ENCODE assay signal across 7 cellular contexts in genomic region chr19:5963259-5963658, GRCh38. TPM values are rescaled to one million over a fixed set of nuclear protein-coding genes. Genes with fewer than 3 reads are reported as not detected.
A peak's percentile ranks its signal among the peaks of the same experiment; 100 is the strongest.
DNase-seq lines count a peak whose midpoint lies in the region; ATAC-seq and TF ChIP-seq lines count a peak whose summit lies in the region.
"Not testable (repeated sequence)": the region's sequence is repeated elsewhere in the genome, so short reads cannot be mapped to it uniquely, and the experiment has no call there.

No MANE protein-coding gene starts in this region.

- in situ Hi-C loops in GM23248 (cut with MboI): not testable (repeated sequence)

- H3K27ac Mint-ChIP-seq in activated B cell treated with CpG ODN at 0.5 μM for 24 hours: peak overlapping the region; percentile 31
- peak overlapping the region; percentile 90 for H3K27ac Mint-ChIP-seq in activated naive CD4-positive, alpha-beta T cell treated with anti-CD3 and anti-CD28 coated beads for 36 hours
- H3K27ac Mint-ChIP-seq in dendritic cell treated with granulocyte-macrophage colony-stimulating factor and Interleukin-4, amounts not matched to agents 40 ng/mL and 50 ng/mL, for 4 days: peak overlapping the region; percentile 95
- H3K27ac Mint-ChIP-seq in neural progenitor cell: peak overlapping the region; percentile 79
- H3K27ac Mint-ChIP-seq in stimulated activated naive CD8-positive, alpha-beta T cell treated with anti-CD3 and anti-CD28 coated beads, Interleukin-15, amount 100 ng/mL, for 72 hours: peak overlapping the region in 1 of 2 donors; percentile 97

- intact Hi-C loops in activated B cell treated with CpG ODN at 0.5 μM for 24 hours (cut with micrococcal nuclease); left lung (cut with DNase I): not testable (repeated sequence)
- intact Hi-C loops in activated naive CD4-positive, alpha-beta T cell treated with anti-CD3 and anti-CD28 coated beads for 36 hours (cut with micrococcal nuclease): loop anchor here (2.0 kb wide), 1 partner anchor 14 kb away; no protein-coding TSS in a partner anchor
- intact Hi-C loops in dendritic cell treated with granulocyte-macrophage colony-stimulating factor and Interleukin-4, amounts not matched to agents 40 ng/mL and 50 ng/mL, for 4 days (cut with micrococcal nuclease): loop anchor here (2.0 kb wide), 1 partner anchor 16 kb away; no protein-coding TSS in a partner anchor

- peaks cover 23% of the 10 kb centered on the region for H3F3A ChIP-seq in GM23248 (ENCODE audit: insufficient read depth)
- H3F3A ChIP-seq in neural progenitor cell (ENCODE audit: low read depth): not testable (repeated sequence)

- H2AFZ ChIP-seq in GM23248; neural progenitor cell (replicated peaks): not testable (repeated sequence)

- peaks cover 27% of the 10 kb centered on the region for H3K36me3 Mint-ChIP-seq in activated B cell treated with CpG ODN at 0.5 μM for 24 hours (ENCODE audit: low read depth)
- peaks cover 12% of the 10 kb centered on the region for H3K36me3 Mint-ChIP-seq in activated naive CD4-positive, alpha-beta T cell treated with anti-CD3 and anti-CD28 coated beads for 36 hours (ENCODE audit: low read depth)
- peaks cover 53% of the 10 kb centered on the region for H3K36me3 Mint-ChIP-seq in dendritic cell treated with granulocyte-macrophage colony-stimulating factor and Interleukin-4, amounts not matched to agents 40 ng/mL and 50 ng/mL, for 4 days (ENCODE audit: low read depth)
- H3K36me3 Mint-ChIP-seq in neural progenitor cell: not testable (repeated sequence)

- H3K79me2 ChIP-seq in GM23248 (ENCODE audit: insufficient read depth) (peaks cover 100% of the 10 kb centered on the region), neural progenitor cell (ENCODE audit: low read depth) (peaks cover 100% of the 10 kb centered on the region)

- H3K4me1 ChIP-seq in GM23248 (ENCODE audit: insufficient read depth) (peaks cover 42% of the 10 kb centered on the region), left lung (peaks cover 58 to 98% of the 10 kb centered on the region in 2 donors)
- H3K4me1 ChIP-seq in neural progenitor cell: not testable (repeated sequence)

- H3K9me3 ChIP-seq in GM23248 (ENCODE audit: low read depth); left lung; neural progenitor cell (ENCODE audit: low read depth): not testable (repeated sequence)

- not testable (repeated sequence) for H3K9ac ChIP-seq in GM23248, neural progenitor cell

- not testable (repeated sequence) for H3K9me2 ChIP-seq in GM23248 (ENCODE audit: insufficient read depth)

- POLR2A ChIA-PET in activated B cell treated with CpG ODN at 0.5 μM for 24 hours (lab: Charles Lee): not testable (repeated sequence)

- not testable (repeated sequence) for H3K9me3 Mint-ChIP-seq in activated B cell treated with CpG ODN at 0.5 μM for 24 hours; activated naive CD4-positive, alpha-beta T cell treated with anti-CD3 and anti-CD28 coated beads for 36 hours; dendritic cell treated with granulocyte-macrophage colony-stimulating factor and Interleukin-4, amounts not matched to agents 40 ng/mL and 50 ng/mL, for 4 days; neural progenitor cell; stimulated activated naive CD8-positive, alpha-beta T cell treated with anti-CD3 and anti-CD28 coated beads, Interleukin-15, amount 100 ng/mL, for 72 hours

- H3K27me3 ChIP-seq in GM23248 (replicated peaks; ENCODE audit: insufficient read depth); left lung; neural progenitor cell: not testable (repeated sequence)

- not testable (repeated sequence) for H3K27me3 Mint-ChIP-seq in activated B cell treated with CpG ODN at 0.5 μM for 24 hours; activated naive CD4-positive, alpha-beta T cell treated with anti-CD3 and anti-CD28 coated beads for 36 hours (ENCODE audit: low read depth); dendritic cell treated with granulocyte-macrophage colony-stimulating factor and Interleukin-4, amounts not matched to agents 40 ng/mL and 50 ng/mL, for 4 days; neural progenitor cell (ENCODE audit: insufficient read depth, low read depth); stimulated activated naive CD8-positive, alpha-beta T cell treated with anti-CD3 and anti-CD28 coated beads, Interleukin-15, amount 100 ng/mL, for 72 hours

- TF ChIP-seq CTCF in activated B cell treated with CpG ODN at 0.5 μM for 24 hours (IDR thresholded peaks at IDR 0.05); left lung (IDR thresholded peaks at IDR 0.05); neural progenitor cell (IDR thresholded peaks at IDR 0.05): not testable (repeated sequence)

- not testable (repeated sequence) for H4K20me1 ChIP-seq in GM23248 (ENCODE audit: insufficient read depth)
- H4K20me1 ChIP-seq in neural progenitor cell (ENCODE audit: low read depth): peaks cover 100% of the 10 kb centered on the region

- H3K4me1 Mint-ChIP-seq in activated B cell treated with CpG ODN at 0.5 μM for 24 hours (peaks cover 77% of the 10 kb centered on the region), neural progenitor cell (peaks cover 56% of the 10 kb centered on the region)
- peaks cover 94% of the 10 kb centered on the region for H3K4me1 Mint-ChIP-seq in activated naive CD4-positive, alpha-beta T cell treated with anti-CD3 and anti-CD28 coated beads for 36 hours (ENCODE audit: low read depth)
- peaks cover 89% of the 10 kb centered on the region for H3K4me1 Mint-ChIP-seq in dendritic cell treated with granulocyte-macrophage colony-stimulating factor and Interleukin-4, amounts not matched to agents 40 ng/mL and 50 ng/mL, for 4 days (ENCODE audit: low read depth)
- H3K4me1 Mint-ChIP-seq in stimulated activated naive CD8-positive, alpha-beta T cell treated with anti-CD3 and anti-CD28 coated beads, Interleukin-15, amount 100 ng/mL, for 72 hours: peaks cover 99% of the 10 kb centered on the region

- CTCF ChIA-PET in activated B cell treated with CpG ODN at 0.5 μM for 24 hours (lab: Charles Lee); activated naive CD4-positive, alpha-beta T cell treated with anti-CD3 and anti-CD28 coated beads for 36 hours (lab: Charles Lee): not testable (repeated sequence)

- not testable (repeated sequence) for DNase-seq in GM23248; activated B cell treated with CpG ODN at 0.5 μM for 24 hours; activated naive CD4-positive, alpha-beta T cell treated with anti-CD3 and anti-CD28 coated beads for 36 hours; left lung; neural progenitor cell (ENCODE audit: low spot score); stimulated activated naive CD8-positive, alpha-beta T cell treated with anti-CD3 and anti-CD28 coated beads, Interleukin-15, amount 100 ng/mL, for 72 hours

- not testable (repeated sequence) for H3K4me2 ChIP-seq in GM23248 (ENCODE audit: unreplicated experiment); neural progenitor cell

- not testable (repeated sequence) for H3K4me3 ChIP-seq in GM23248, left lung, neural progenitor cell

- peak overlapping the region; percentile 80; the same call in 1 of the 2 replicates for H3K27ac ChIP-seq in GM23248
- H3K27ac ChIP-seq in left lung: peak overlapping the region; percentile 80 to 86
- H3K27ac ChIP-seq in neural progenitor cell: not testable (repeated sequence)

- H3K36me3 ChIP-seq in GM23248 (ENCODE audit: low read depth); left lung; neural progenitor cell: not testable (repeated sequence)

- WGBS in GM23248 (ENCODE audit: low coverage in 1 of 2, low lambda C conversion rate in 2 of 2, missing lambda C conversion rate in 2 of 2), 2 experiments: 96 to 99% methylated on average over 6 of the region's 6 CpGs

- not testable (repeated sequence) for ATAC-seq in activated B cell treated with CpG ODN at 0.5 μM for 24 hours (ENCODE audit: low read depth); left lung; stimulated activated naive CD8-positive, alpha-beta T cell treated with anti-CD3 and anti-CD28 coated beads, Interleukin-15, amount 100 ng/mL, for 72 hours

- not testable (repeated sequence) for H3K4me3 Mint-ChIP-seq in activated B cell treated with CpG ODN at 0.5 μM for 24 hours; activated naive CD4-positive, alpha-beta T cell treated with anti-CD3 and anti-CD28 coated beads for 36 hours; dendritic cell treated with granulocyte-macrophage colony-stimulating factor and Interleukin-4, amounts not matched to agents 40 ng/mL and 50 ng/mL, for 4 days; neural progenitor cell
- H3K4me3 Mint-ChIP-seq in stimulated activated naive CD8-positive, alpha-beta T cell treated with anti-CD3 and anti-CD28 coated beads, Interleukin-15, amount 100 ng/mL, for 72 hours: peak overlapping the region; percentile 71 to 75

RNA-seq across cellular contexts. Expression of gene RANBP3, which starts 14.7 kb away (rescaled TPM):
- 41.8 and 53.5 TPM in 2 replicates for total RNA-seq in GM23248 (2014; rRNA removed; shearing (Covaris generic))
- 50.0 and 51.7 TPM in 2 replicates for polyA plus RNA-seq in GM23248 (2016; fragmentation: Nextera tagmentation; extraction: Ambion mirVana)
- 77.0 and 98.5 TPM in 2 replicates for total RNA-seq in activated B cell treated with CpG ODN at 0.5 μM for 24 hours
- total RNA-seq in activated naive CD4-positive, alpha-beta T cell treated with anti-CD3 and anti-CD28 coated beads for 36 hours: 10 to 100 TPM; 77.9 to 80.5 TPM
- 10 to 100 TPM; 64.6 to 69.0 TPM for total RNA-seq in left lung
- total RNA-seq in neural progenitor cell (ENCODE audit: low replicate concordance): 77.8 and 83.5 TPM in 2 replicates

RNA-seq across cellular contexts. Expression of gene CAPS, which starts 49.2 kb away (rescaled TPM):
- total RNA-seq in GM23248 (2014; rRNA removed; shearing (Covaris generic)): 5.1 and 16.1 TPM in 2 replicates
- polyA plus RNA-seq in GM23248 (2016; fragmentation: Nextera tagmentation; extraction: Ambion mirVana): 6.7 and 7.0 TPM in 2 replicates
- 15.9 and 21.6 TPM in 2 replicates for total RNA-seq in activated B cell treated with CpG ODN at 0.5 μM for 24 hours
- 1 to 10 TPM; 2.1 to 2.8 TPM for total RNA-seq in activated naive CD4-positive, alpha-beta T cell treated with anti-CD3 and anti-CD28 coated beads for 36 hours
- 10 to 100 TPM in 1 of 2 donors, 1 to 10 TPM in 1; 8.8 to 40.9 TPM for total RNA-seq in left lung
- total RNA-seq in neural progenitor cell (ENCODE audit: low replicate concordance): 2.2 and 12.4 TPM in 2 replicates

RNA-seq across cellular contexts. Expression of gene VMAC, which starts 58.6 kb away (rescaled TPM):
- total RNA-seq in GM23248 (2014; rRNA removed; shearing (Covaris generic)): 3.8 and 4.4 TPM in 2 replicates
- polyA plus RNA-seq in GM23248 (2016; fragmentation: Nextera tagmentation; extraction: Ambion mirVana): 1.8 and 2.1 TPM in 2 replicates
- total RNA-seq in activated B cell treated with CpG ODN at 0.5 μM for 24 hours (11.2 and 13.3 TPM in 2 replicates), left lung (1 to 10 TPM; 5.0 to 6.6 TPM), neural progenitor cell (ENCODE audit: low replicate concordance) (4.6 and 6.8 TPM in 2 replicates)
- 1 to 10 TPM; 1.5 to 2.0 TPM for total RNA-seq in activated naive CD4-positive, alpha-beta T cell treated with anti-CD3 and anti-CD28 coated beads for 36 hours

RNA-seq across cellular contexts. Expression of gene NDUFA11, which starts 59.7 kb away (rescaled TPM):
- 215 and 231 TPM in 2 replicates for total RNA-seq in GM23248 (2014; rRNA removed; shearing (Covaris generic))
- 585 and 588 TPM in 2 replicates for polyA plus RNA-seq in GM23248 (2016; fragmentation: Nextera tagmentation; extraction: Ambion mirVana)
- total RNA-seq in activated B cell treated with CpG ODN at 0.5 μM for 24 hours: 193 and 225 TPM in 2 replicates
- total RNA-seq in activated naive CD4-positive, alpha-beta T cell treated with anti-CD3 and anti-CD28 coated beads for 36 hours: 100 to 1,000 TPM; 226 to 228 TPM
- 100 to 1,000 TPM; 163 to 190 TPM for total RNA-seq in left lung
- 102 and 197 TPM in 2 replicates for total RNA-seq in neural progenitor cell (ENCODE audit: low replicate concordance)
